1 cellular context compared by ENCODE assay signal in genomic region chr16:51757124-51757470, GRCh38.
TF ChIP-seq lines count a peak whose summit lies in the region.

No MANE protein-coding gene starts in this region.

TF ChIP-seq in GM23338, 12 proteins besides CTCF, POLR2A, EP300 and RAD21 (continued from another document):
- TF ChIP-seq ETS1 (IDR thresholded peaks at IDR 0.05), result no peak
- TF ChIP-seq ZNF462 (CRISPR knock-in tag; IDR thresholded peaks at IDR 0.05), result no peak
